Comparison of ENCODE assay signal across 17 cellular contexts in genomic region chr11:126113012-126113411, GRCh38. TPM values are rescaled to one million over a fixed set of nuclear protein-coding genes. Genes with fewer than 3 reads are reported as not detected.
A peak's percentile ranks its signal among the peaks of the same experiment; 100 is the strongest.
DNase-seq lines count a peak whose midpoint lies in the region; ATAC-seq and TF ChIP-seq lines count a peak whose summit lies in the region.
"Had no signal": no experiment of that assay in that cellular context is flagged by ENCODE, and none has a peak within 500 bp of the region (broad histone marks: within the 10 kb centered on the region; RNA-seq: fewer than 3 reads in every experiment).

No MANE protein-coding gene starts in this region.

- H3K9me3 ChIP-seq in GM23248 (ENCODE audit: low read depth) (no peaks in the 10 kb centered on the region), stomach smooth muscle (ENCODE audit: control insufficient read depth in 2 of 2, low read length in 2 of 2) (no peaks in the 10 kb centered on the region)

- in situ Hi-C loops in GM23248 (cut with MboI): no loop called here

- no peaks in the 10 kb centered on the region for H3K36me3 Mint-ChIP-seq in brain
- no peaks in the 10 kb centered on the region for H3K36me3 Mint-ChIP-seq in activated naive CD8-positive, alpha-beta T cell treated with anti-CD3 and anti-CD28 coated beads for 36 hours
- H3K36me3 Mint-ChIP-seq: activated CD8-positive, alpha-beta memory T cell treated with anti-CD3 and anti-CD28 coated beads, Interleukin-2, amount 10 ng/mL, durations not matched to agents 7 days and 5 days had no signal

- peak overlapping the region in 4 of 5 experiments; percentile 76 to 93 (median 92) for H3K27ac Mint-ChIP-seq in brain
- no peak overlapping the region for H3K27ac Mint-ChIP-seq in activated naive CD8-positive, alpha-beta T cell treated with anti-CD3 and anti-CD28 coated beads for 36 hours
- H3K27ac Mint-ChIP-seq: activated CD8-positive, alpha-beta memory T cell treated with anti-CD3 and anti-CD28 coated beads, Interleukin-2, amount 10 ng/mL, durations not matched to agents 7 days and 5 days; CD4-positive, alpha-beta T cell had no signal

- peak overlapping the region; percentile 56 for H3K4me2 ChIP-seq in GM23248 (ENCODE audit: unreplicated experiment)

- H3K27me3 Mint-ChIP-seq in brain: peaks cover 3% of the 10 kb centered on the region
- H3K27me3 Mint-ChIP-seq in activated naive CD8-positive, alpha-beta T cell treated with anti-CD3 and anti-CD28 coated beads for 36 hours: no peaks in the 10 kb centered on the region
- H3K27me3 Mint-ChIP-seq: activated CD8-positive, alpha-beta memory T cell treated with anti-CD3 and anti-CD28 coated beads, Interleukin-2, amount 10 ng/mL, durations not matched to agents 7 days and 5 days; CD4-positive, alpha-beta T cell had no signal

- no peak for ATAC-seq in GM18907 (IDR thresholded peaks at IDR 0.05; ENCODE audit: unreplicated experiment)
- ATAC-seq: activated CD8-positive, alpha-beta memory T cell treated with anti-CD3 and anti-CD28 coated beads, Interleukin-2, amount 10 ng/mL, durations not matched to agents 7 days and 5 days; GM12878 had no signal

- no peaks in the 10 kb centered on the region for H4K20me1 ChIP-seq in GM23248 (ENCODE audit: insufficient read depth)

- H3K4me3 ChIP-seq in GM23248: peak overlapping the region; percentile 25
- peak overlapping the region in 1 of 2 donors; percentile 22 for H3K4me3 ChIP-seq in stomach smooth muscle (ENCODE audit: low read length in 2 of 2)
- H3K4me3 ChIP-seq: GM12878 had no signal

- H3K4me1 Mint-ChIP-seq in brain: peaks cover 68% of the 10 kb centered on the region
- no peaks in the 10 kb centered on the region for H3K4me1 Mint-ChIP-seq in activated naive CD8-positive, alpha-beta T cell treated with anti-CD3 and anti-CD28 coated beads for 36 hours

- DNase-seq in GM23248: peak; percentile 39
- peak; percentile 25 for DNase-seq in myocyte (ENCODE audit: low read depth)
- DNase-seq in Kasumi-1 (lab: John Stamatoyannopoulos, UW): no peak
- no peak for DNase-seq in NCI-H82 (lab: John Stamatoyannopoulos, UW)
- no peak for DNase-seq in activated naive CD8-positive, alpha-beta T cell treated with anti-CD3 and anti-CD28 coated beads for 36 hours
- DNase-seq: activated CD4-positive, CD25-positive, alpha-beta regulatory T cell; activated CD8-positive, alpha-beta memory T cell treated with anti-CD3 and anti-CD28 coated beads, Interleukin-2, amount 10 ng/mL, durations not matched to agents 7 days and 5 days; activated naive CD4-positive, alpha-beta T cell treated with Interleukin-2 at 50 U/mL for 16 hours; CD4-positive, alpha-beta T cell; effector memory CD4-positive, alpha-beta T cell; NCI-H187 treated with DMSO at 0.1 percent for 48 hours; stimulated activated CD4-positive, alpha-beta T cell treated with anti-CD3 and anti-CD28 coated beads, Interleukin-4, amount 100 ng/mL, for 1 hour; T-helper 1 cell had no signal

- H3K36me3 ChIP-seq in GM23248 (ENCODE audit: low read depth) (no peaks in the 10 kb centered on the region), stomach smooth muscle (ENCODE audit: control insufficient read depth in 2 of 2, insufficient read depth in 2 of 2, low read length in 2 of 2) (no peaks in the 10 kb centered on the region)

- H3K9me2 ChIP-seq in GM23248 (ENCODE audit: insufficient read depth): no peaks in the 10 kb centered on the region

- peak overlapping the region; percentile 77 for H2AFZ ChIP-seq in GM23248

- peak overlapping the region; percentile 99 for H3K27ac ChIP-seq in GM23248
- peak overlapping the region; percentile 98 for H3K27ac ChIP-seq in stomach smooth muscle (ENCODE audit: low read length)

- no peak for TF ChIP-seq CTCF in brain (conservative IDR thresholded peaks at IDR 0.05)

- H3K79me2 ChIP-seq in GM23248 (ENCODE audit: insufficient read depth): no peaks in the 10 kb centered on the region

- H3K4me1 ChIP-seq in GM23248 (ENCODE audit: insufficient read depth): peaks cover 69% of the 10 kb centered on the region
- H3K4me1 ChIP-seq in stomach smooth muscle (ENCODE audit: control insufficient read depth, insufficient read depth, low read length): peaks cover 69% of the 10 kb centered on the region

- peaks cover 0 to 3% (median 0%) of the 10 kb centered on the region in 5 experiments for H3K9me3 Mint-ChIP-seq in brain
- no peaks in the 10 kb centered on the region for H3K9me3 Mint-ChIP-seq in activated naive CD8-positive, alpha-beta T cell treated with anti-CD3 and anti-CD28 coated beads for 36 hours
- H3K9me3 Mint-ChIP-seq: CD4-positive, alpha-beta T cell had no signal

- H3K27me3 ChIP-seq in GM23248 (replicated peaks; ENCODE audit: insufficient read depth) (no peaks in the 10 kb centered on the region), stomach smooth muscle (ENCODE audit: control insufficient read depth in 1 of 2, insufficient read depth in 2 of 2, low read length in 2 of 2) (no peaks in the 10 kb centered on the region)

- H3K9ac ChIP-seq in GM23248 (peak overlapping the region; percentile 79), stomach smooth muscle (ENCODE audit: low read length in 2 of 2) (peak overlapping the region in 1 of 2 donors; percentile 47)

- 22 to 29% methylated on average over 8 to 9 of the region's 9 CpGs for WGBS in GM23248 (ENCODE audit: low coverage in 1 of 2, low lambda C conversion rate in 2 of 2, missing lambda C conversion rate in 2 of 2), 2 experiments

- H3K4me3 Mint-ChIP-seq in brain: peak overlapping the region in 1 of 5 experiments; percentile 48
- H3K4me3 Mint-ChIP-seq in activated naive CD8-positive, alpha-beta T cell treated with anti-CD3 and anti-CD28 coated beads for 36 hours: no peak overlapping the region
- H3K4me3 Mint-ChIP-seq: activated CD8-positive, alpha-beta memory T cell treated with anti-CD3 and anti-CD28 coated beads, Interleukin-2, amount 10 ng/mL, durations not matched to agents 7 days and 5 days; CD4-positive, alpha-beta T cell had no signal

- peaks cover 23% of the 10 kb centered on the region for H3F3A ChIP-seq in GM23248 (ENCODE audit: insufficient read depth)

RNA-seq across cellular contexts. Expression of gene CDON, which starts 50.3 kb away (rescaled TPM):
- total RNA-seq in GM23248 (2014; rRNA removed; shearing (Covaris generic)): 8.6 and 10.3 TPM in 2 replicates
- polyA plus RNA-seq in GM23248 (2016; fragmentation: Nextera tagmentation; extraction: Ambion mirVana) (2.2 and 2.7 TPM in 2 replicates), brain (ENCODE audit: insufficient read depth, low read depth, low replicate concordance) (6.3 TPM)
- 73.4 and 147 TPM in 2 replicates for total RNA-seq in myocyte
- polyA plus RNA-seq in myocyte (2012): 22.6 TPM
- total RNA-seq in activated naive CD8-positive, alpha-beta T cell treated with anti-CD3 and anti-CD28 coated beads for 36 hours: 1 to 10 TPM; 2.0 to 2.6 TPM

Comparison
In these comparisons a context has a peak if more than half of its experiments do, and no peak if none do; other contexts are left out.
1. DNase-seq: peak in GM23248 (single experiment) and myocyte (single experiment); none in Kasumi-1 (0 of 2), NCI-H82 (single experiment) and activated naive CD8-positive, alpha-beta T cell treated with anti-CD3 and anti-CD28 coated beads for 36 hours (single experiment).